1 cellular context compared by ENCODE assay signal in the genomic region with DNA sequence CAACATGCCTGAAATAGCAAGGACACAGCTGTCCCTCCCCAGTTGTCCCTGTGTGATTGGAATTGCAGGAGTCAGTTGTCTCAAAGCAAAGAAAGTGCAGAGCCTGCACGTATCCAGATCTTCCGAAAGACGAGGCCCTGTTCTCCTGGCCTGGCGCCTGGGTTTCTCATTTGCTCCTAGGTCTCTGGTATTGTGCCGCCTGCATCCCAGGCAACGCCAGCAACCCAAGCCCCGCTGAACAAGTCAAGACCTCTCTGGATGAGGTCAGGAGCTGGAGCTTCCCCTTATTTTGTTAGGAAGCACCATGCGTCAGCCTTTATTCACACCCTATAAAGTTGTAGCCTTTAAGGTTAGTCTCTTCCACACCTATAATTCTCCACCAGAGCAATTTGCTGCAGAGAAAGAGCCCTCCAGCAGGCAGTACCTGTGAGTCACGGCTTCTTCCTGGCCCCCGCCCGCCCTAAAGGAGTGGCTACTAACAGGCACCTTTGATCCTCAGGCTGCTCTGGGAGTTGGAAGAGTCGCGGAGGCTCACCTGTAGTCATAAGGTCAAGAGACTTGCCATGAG.
A peak's percentile ranks its signal among the peaks of the same experiment; 100 is the strongest.
TF ChIP-seq lines count a peak whose summit lies in the region.

No MANE protein-coding gene starts in this region.

TF ChIP-seq in HepG2, 621 proteins besides CTCF, POLR2A, EP300 and RAD21 (continued from another document and continues in another):
- TF ChIP-seq KIAA2018 (CRISPR knock-in tag; IDR thresholded peaks at IDR 0.05; ENCODE audit: borderline replicate concordance) (no peak), ZNF607 (CRISPR knock-in tag; IDR thresholded peaks at IDR 0.05; ENCODE audit: borderline replicate concordance) (no peak), ZBTB33 (CRISPR knock-in tag; IDR thresholded peaks at IDR 0.05) (no peak), ZNF275 (CRISPR knock-in tag; IDR thresholded peaks at IDR 0.05; ENCODE audit: borderline replicate concordance) (no peak), ZNF652 (CRISPR knock-in tag; IDR thresholded peaks at IDR 0.05; ENCODE audit: borderline replicate concordance, low read depth) (0 out of 2 replicates have a peak, but pooled peaks have one; percentile 11), ZNF430 (CRISPR knock-in tag; IDR thresholded peaks at IDR 0.05) (no peak), ZNF543 (CRISPR knock-in tag; IDR thresholded peaks at IDR 0.05) (no peak), GTF3A (CRISPR knock-in tag; conservative IDR thresholded peaks at IDR 0.05) (no peak), FOXP1 (IDR thresholded peaks at IDR 0.05) (no peak), FOXP1 (CRISPR knock-in tag; IDR thresholded peaks at IDR 0.05) (no peak), RNF2 (conservative IDR thresholded peaks at IDR 0.05; ENCODE audit: low read depth) (no peak), ZNF234 (CRISPR knock-in tag; conservative IDR thresholded peaks at IDR 0.05) (no peak), ZNF451 (CRISPR knock-in tag; IDR thresholded peaks at IDR 0.05) (no peak), POGK (CRISPR knock-in tag; conservative IDR thresholded peaks at IDR 0.05) (0 out of 2 replicates have a peak, but pooled peaks have one; percentile 46), ARID4A (CRISPR knock-in tag; IDR thresholded peaks at IDR 0.05; ENCODE audit: borderline replicate concordance) (no peak), ZNF326 (CRISPR knock-in tag; IDR thresholded peaks at IDR 0.05; ENCODE audit: borderline replicate concordance) (no peak), SNAI1 (CRISPR knock-in tag; IDR thresholded peaks at IDR 0.05; ENCODE audit: borderline replicate concordance) (no peak), ATF4 (CRISPR knock-in tag; IDR thresholded peaks at IDR 0.05) (no peak), SP4 (CRISPR knock-in tag; IDR thresholded peaks at IDR 0.05) (no peak)
- TF ChIP-seq, protein P1, sequence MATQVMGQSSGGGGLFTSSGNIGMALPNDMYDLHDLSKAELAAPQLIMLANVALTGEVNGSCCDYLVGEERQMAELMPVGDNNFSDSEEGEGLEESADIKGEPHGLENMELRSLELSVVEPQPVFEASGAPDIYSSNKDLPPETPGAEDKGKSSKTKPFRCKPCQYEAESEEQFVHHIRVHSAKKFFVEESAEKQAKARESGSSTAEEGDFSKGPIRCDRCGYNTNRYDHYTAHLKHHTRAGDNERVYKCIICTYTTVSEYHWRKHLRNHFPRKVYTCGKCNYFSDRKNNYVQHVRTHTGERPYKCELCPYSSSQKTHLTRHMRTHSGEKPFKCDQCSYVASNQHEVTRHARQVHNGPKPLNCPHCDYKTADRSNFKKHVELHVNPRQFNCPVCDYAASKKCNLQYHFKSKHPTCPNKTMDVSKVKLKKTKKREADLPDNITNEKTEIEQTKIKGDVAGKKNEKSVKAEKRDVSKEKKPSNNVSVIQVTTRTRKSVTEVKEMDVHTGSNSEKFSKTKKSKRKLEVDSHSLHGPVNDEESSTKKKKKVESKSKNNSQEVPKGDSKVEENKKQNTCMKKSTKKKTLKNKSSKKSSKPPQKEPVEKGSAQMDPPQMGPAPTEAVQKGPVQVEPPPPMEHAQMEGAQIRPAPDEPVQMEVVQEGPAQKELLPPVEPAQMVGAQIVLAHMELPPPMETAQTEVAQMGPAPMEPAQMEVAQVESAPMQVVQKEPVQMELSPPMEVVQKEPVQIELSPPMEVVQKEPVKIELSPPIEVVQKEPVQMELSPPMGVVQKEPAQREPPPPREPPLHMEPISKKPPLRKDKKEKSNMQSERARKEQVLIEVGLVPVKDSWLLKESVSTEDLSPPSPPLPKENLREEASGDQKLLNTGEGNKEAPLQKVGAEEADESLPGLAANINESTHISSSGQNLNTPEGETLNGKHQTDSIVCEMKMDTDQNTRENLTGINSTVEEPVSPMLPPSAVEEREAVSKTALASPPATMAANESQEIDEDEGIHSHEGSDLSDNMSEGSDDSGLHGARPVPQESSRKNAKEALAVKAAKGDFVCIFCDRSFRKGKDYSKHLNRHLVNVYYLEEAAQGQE (IDR thresholded peaks at IDR 0.05; ENCODE audit: borderline replicate concordance in 1 of 2, low read depth in 1 of 2, low read length in 2 of 2), result no peak; a peak in 1 of 4 replicates
- TF ChIP-seq, protein P2, sequence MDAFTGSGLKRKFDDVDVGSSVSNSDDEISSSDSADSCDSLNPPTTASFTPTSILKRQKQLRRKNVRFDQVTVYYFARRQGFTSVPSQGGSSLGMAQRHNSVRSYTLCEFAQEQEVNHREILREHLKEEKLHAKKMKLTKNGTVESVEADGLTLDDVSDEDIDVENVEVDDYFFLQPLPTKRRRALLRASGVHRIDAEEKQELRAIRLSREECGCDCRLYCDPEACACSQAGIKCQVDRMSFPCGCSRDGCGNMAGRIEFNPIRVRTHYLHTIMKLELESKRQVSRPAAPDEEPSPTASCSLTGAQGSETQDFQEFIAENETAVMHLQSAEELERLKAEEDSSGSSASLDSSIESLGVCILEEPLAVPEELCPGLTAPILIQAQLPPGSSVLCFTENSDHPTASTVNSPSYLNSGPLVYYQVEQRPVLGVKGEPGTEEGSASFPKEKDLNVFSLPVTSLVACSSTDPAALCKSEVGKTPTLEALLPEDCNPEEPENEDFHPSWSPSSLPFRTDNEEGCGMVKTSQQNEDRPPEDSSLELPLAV (CRISPR knock-in tag; conservative IDR thresholded peaks at IDR 0.05; ENCODE audit: low read depth), result no peak
- TF ChIP-seq, protein P3, sequence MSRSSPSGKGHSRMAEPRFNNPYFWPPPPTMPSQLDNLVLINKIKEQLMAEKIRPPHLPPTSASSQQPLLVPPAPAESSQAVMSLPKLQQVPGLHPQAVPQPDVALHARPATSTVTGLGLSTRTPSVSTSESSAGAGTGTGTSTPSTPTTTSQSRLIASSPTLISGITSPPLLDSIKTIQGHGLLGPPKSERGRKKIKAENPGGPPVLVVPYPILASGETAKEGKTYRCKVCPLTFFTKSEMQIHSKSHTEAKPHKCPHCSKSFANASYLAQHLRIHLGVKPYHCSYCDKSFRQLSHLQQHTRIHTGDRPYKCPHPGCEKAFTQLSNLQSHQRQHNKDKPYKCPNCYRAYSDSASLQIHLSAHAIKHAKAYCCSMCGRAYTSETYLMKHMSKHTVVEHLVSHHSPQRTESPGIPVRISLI (CRISPR knock-in tag; IDR thresholded peaks at IDR 0.05; ENCODE audit: borderline replicate concordance), result no peak
